ENCODE assay signal across 5 cellular contexts in genomic region chr5:75498875-75499274, GRCh38. TPM values are rescaled to one million over a fixed set of nuclear protein-coding genes. Genes with fewer than 3 reads are reported as not detected.
DNase-seq lines count a peak whose midpoint lies in the region; ATAC-seq and TF ChIP-seq lines count a peak whose summit lies in the region.
"Not testable (repeated sequence)": the region's sequence is repeated elsewhere in the genome, so short reads cannot be mapped to it uniquely, and the experiment has no call there.

No MANE protein-coding gene starts in this region.

- H3K27me3 ChIP-seq in spleen (replicated peaks in 1 of 7), result not testable (repeated sequence)

- H3K27ac Mint-ChIP-seq in WTC11, result peak overlapping the region; percentile 20; the same call in 1 of the 2 replicates

- peaks cover 0 to 47% (median 15%) of the 10 kb centered on the region in 6 donors for H3K36me3 ChIP-seq in spleen

- WGBS in spleen, 5 donors, result 94 to 100% (median 100%) methylated on average over 1 of the region's 1 CpG

- not testable (repeated sequence) for H3K27me3 Mint-ChIP-seq in WTC11 (ENCODE audit: low read depth)

- not testable (repeated sequence) for H3K9me3 ChIP-seq in spleen

- H3K9me3 Mint-ChIP-seq in WTC11, result not testable (repeated sequence)

- not testable (repeated sequence) for TF ChIP-seq CTCF in WTC11 (IDR thresholded peaks at IDR 0.05); spleen (IDR thresholded peaks at IDR 0.05 in 8 of 11, conservative IDR thresholded peaks at IDR 0.05 in 3 of 11)

- not testable (repeated sequence) for H3K4me3 Mint-ChIP-seq in WTC11

- not testable (repeated sequence) for H3K27ac ChIP-seq in spleen

- POLR2A ChIA-PET in WTC11 (lab: Charles Lee), result interaction anchor here (0.6 kb wide), 1 partner anchor 11 kb away, joined by 3 read pairs; no protein-coding TSS in a partner anchor

- not testable (repeated sequence) for H3K4me3 ChIP-seq in spleen

- ATAC-seq in WTC11, Right ventricle myocardium inferior: not testable (repeated sequence)

- CTCF ChIA-PET in WTC11 (lab: Charles Lee), result not testable (repeated sequence)

- peaks cover 14% of the 10 kb centered on the region for H3K36me3 Mint-ChIP-seq in WTC11

- H3K4me1 ChIP-seq in spleen, result peaks cover 0 to 20% (median 1%) of the 10 kb centered on the region in 6 donors

- peaks cover 42% of the 10 kb centered on the region for H3K4me1 Mint-ChIP-seq in WTC11

- peak; percentile 25 for DNase-seq in DMS 273 (lab: John Stamatoyannopoulos, UW; ENCODE audit: unreplicated experiment)
- peak; percentile 18 for DNase-seq in NCI-H69 (lab: John Stamatoyannopoulos, UW)
- not testable (repeated sequence) for DNase-seq in WTC11 (ENCODE audit: low spot score)
- DNase-seq in Right ventricle myocardium inferior (ENCODE audit: missing footprints), result peak; percentile 49
- peak; percentile 41 for DNase-seq in spleen

- not testable (repeated sequence) for TF ChIP-seq POLR2A in spleen (IDR thresholded peaks at IDR 0.05)

- intact Hi-C loops in Right ventricle myocardium inferior (cut with DNase I); spleen (cut with DNase I; ENCODE audit: low total_unique reads): not testable (repeated sequence)

RNA-seq across cellular contexts. Expression of gene CERT1, which starts 12.6 kb away (rescaled TPM):
- total RNA-seq in WTC11 (2021) (48.5 to 50.8 TPM (median 49.0 TPM) in 3 replicates), Right ventricle myocardium inferior (26.0 TPM), spleen (10 to 100 TPM; 50.1 to 71.1 (median 52.3) TPM)
- 10 to 100 TPM in 2 of 3 donors, 1 to 10 TPM in 1; 8.5 to 16.6 (median 11.6) TPM for polyA plus RNA-seq in spleen

RNA-seq across cellular contexts. Expression of gene POLK, which starts 12.8 kb away (rescaled TPM):
- total RNA-seq in WTC11 (2021) (7.1 to 9.9 TPM (median 8.2 TPM) in 3 replicates), Right ventricle myocardium inferior (20.1 TPM), spleen (10 to 100 TPM; 33.2 to 56.6 (median 38.4) TPM)
- polyA plus RNA-seq in spleen, result 1 to 10 TPM; 4.1 to 5.9 (median 4.2) TPM
